ENCODE assay signal across 25 cellular contexts in genomic region chr4:111556861-111557260, GRCh38.
DNase-seq lines count a peak whose midpoint lies in the region; ATAC-seq and TF ChIP-seq lines count a peak whose summit lies in the region.
"Had no signal": no experiment of that assay in that cellular context is flagged by ENCODE, and none has a peak within 500 bp of the region (broad histone marks: within the 10 kb centered on the region; RNA-seq: fewer than 3 reads in every experiment).

No MANE protein-coding gene starts in this region.

- H3K4me3 ChIP-seq in breast epithelium (no peak overlapping the region), RWPE2 (ENCODE audit: severe bottlenecking) (no peak overlapping the region), smooth muscle cell (no peak overlapping the region), mesendoderm (ENCODE audit: low read length) (no peak overlapping the region)
- H3K4me3 ChIP-seq: GM23338, K562, MG63, Peyer's patch, SK-N-MC had no signal

- H3K36me3 Mint-ChIP-seq in MCF 10A (ENCODE audit: insufficient read depth, unreplicated experiment), result peaks cover 6% of the 10 kb centered on the region

- POLR2A ChIA-PET in MCF 10A (lab: Yijun Ruan, JAX), result interaction anchor here (0.6 kb wide), 1 partner anchor 16 kb away, joined by 3 read pairs; no protein-coding TSS in a partner anchor

- H3K79me2 ChIP-seq in smooth muscle cell (ENCODE audit: low read depth) (no peaks in the 10 kb centered on the region), mesendoderm (ENCODE audit: control insufficient read depth, insufficient read depth, low read length) (no peaks in the 10 kb centered on the region)

- H3K4me2 ChIP-seq in smooth muscle cell (no peak overlapping the region), mesendoderm (ENCODE audit: low read length) (no peak overlapping the region)
- H3K4me2 ChIP-seq: GM23338 had no signal

- H3K9ac ChIP-seq in smooth muscle cell (ENCODE audit: low read depth) (no peak overlapping the region), mesendoderm (ENCODE audit: low read length) (no peak overlapping the region)

- H2AFZ ChIP-seq in smooth muscle cell (ENCODE audit: low read depth), result peak overlapping the region; percentile 20

- H3K9me3 ChIP-seq in breast epithelium (no peaks in the 10 kb centered on the region), RWPE2 (ENCODE audit: severe bottlenecking) (no peaks in the 10 kb centered on the region), smooth muscle cell (replicated peaks; ENCODE audit: low read depth) (peaks cover 3% of the 10 kb centered on the region)
- H3K9me3 ChIP-seq: MG63, Peyer's patch had no signal

- H3K18ac ChIP-seq in mesendoderm (ENCODE audit: low read length), result no peak overlapping the region

- H3K4me1 ChIP-seq in breast epithelium (no peaks in the 10 kb centered on the region), RWPE2 (ENCODE audit: insufficient read depth, poor library complexity, severe bottlenecking) (peaks cover 18% of the 10 kb centered on the region), smooth muscle cell (ENCODE audit: low read depth) (no peaks in the 10 kb centered on the region), mesendoderm (ENCODE audit: control insufficient read depth, low read depth, low read length) (no peaks in the 10 kb centered on the region)
- H3K4me1 ChIP-seq: Peyer's patch had no signal

- peaks cover 4% of the 10 kb centered on the region for H3K4me1 Mint-ChIP-seq in MCF 10A (ENCODE audit: insufficient read depth, unreplicated experiment)
- H3K4me1 Mint-ChIP-seq: GM23338, H9 had no signal

- no peak overlapping the region for H4K8ac ChIP-seq in mesendoderm (ENCODE audit: low read depth, low read length)

- H2BK120ac ChIP-seq in mesendoderm (ENCODE audit: low read depth, low read length), result no peak overlapping the region

- H3K4ac ChIP-seq in mesendoderm (ENCODE audit: low read depth, low read length), result no peak overlapping the region

- DNase-seq in MCF 10A (ENCODE audit: unreplicated experiment), result peak; percentile 49
- DNase-seq in breast epithelium (ENCODE audit: low spot score in 2 of 2), result no peak
- no peak for DNase-seq in RWPE2 (ENCODE audit: low spot score)
- peak; percentile 14 for DNase-seq in fibroblast of gingiva (ENCODE audit: low read depth)
- DNase-seq in smooth muscle cell (lab: John Stamatoyannopoulos, UW; ENCODE audit: unreplicated experiment), result no peak
- no peak for DNase-seq in globus pallidus (ENCODE audit: low spot score)
- DNase-seq in SW480 (ENCODE audit: low spot score), result no peak
- DNase-seq in mesendoderm, result no peak
- DNase-seq: ACHN, Calu3, DND-41, H9, MG63, NCI-H1105 treated with DMSO at 0.1 percent for 48 hours, NCI-H146, NCI-H2029, NCI-H446, NCI-H524 treated with DMSO at 0.1 percent for 48 hours, NCI-H82, Peyer's patch, SIG-M5 had no signal

- H3K27ac Mint-ChIP-seq in MCF 10A (ENCODE audit: low read depth, unreplicated experiment), result no peak overlapping the region
- H3K27ac Mint-ChIP-seq: GM23338, H9 had no signal

- BruUV-seq in MCF 10A (replicated peaks; lab: Mats Ljungman, UMichigan), result no TSS peak

- no peak overlapping the region for H3K27ac ChIP-seq in breast epithelium
- peak overlapping the region; percentile 40 for H3K27ac ChIP-seq in RWPE2 (ENCODE audit: poor library complexity, severe bottlenecking)
- H3K27ac ChIP-seq in smooth muscle cell (ENCODE audit: low read depth), result no peak overlapping the region
- H3K27ac ChIP-seq in mesendoderm (ENCODE audit: low read depth, low read length), result no peak overlapping the region
- H3K27ac ChIP-seq: 22Rv1, Peyer's patch, SK-N-MC had no signal

- H3K9me3 Mint-ChIP-seq in MCF 10A (ENCODE audit: unreplicated experiment), result no peaks in the 10 kb centered on the region

- intact Hi-C loops in MCF 10A (cut with micrococcal nuclease), result no loop called here
- intact Hi-C loops in breast epithelium (cut with DNase I; ENCODE audit: low total_unique reads), result no loop called here

- H2AK5ac ChIP-seq in mesendoderm (ENCODE audit: low read length), result no peak overlapping the region

- H3K79me1 ChIP-seq in mesendoderm (ENCODE audit: low read length), result no peaks in the 10 kb centered on the region

- H3K36me3 ChIP-seq in breast epithelium, result no peaks in the 10 kb centered on the region
- no peaks in the 10 kb centered on the region for H3K36me3 ChIP-seq in RWPE2 (ENCODE audit: low read depth)
- H3K36me3 ChIP-seq in smooth muscle cell (ENCODE audit: low read depth), result no peaks in the 10 kb centered on the region
- H3K36me3 ChIP-seq in mesendoderm (ENCODE audit: control insufficient read depth, insufficient read depth, low read length), result no peaks in the 10 kb centered on the region
- H3K36me3 ChIP-seq: MG63, Peyer's patch had no signal

- no peak overlapping the region for H4K5ac ChIP-seq in mesendoderm (ENCODE audit: low read length)

- H4K20me1 ChIP-seq in smooth muscle cell (ENCODE audit: low read depth), result no peaks in the 10 kb centered on the region

- no peak for TF ChIP-seq POLR2A in breast epithelium (IDR thresholded peaks at IDR 0.05)

- TF ChIP-seq CTCF in MCF 10A (IDR thresholded peaks at IDR 0.05; ENCODE audit: unreplicated experiment) (no peak), breast epithelium (IDR thresholded peaks at IDR 0.05) (no peak), RWPE2 (IDR thresholded peaks at IDR 0.05; ENCODE audit: poor library complexity, severe bottlenecking) (no peak), smooth muscle cell (IDR thresholded peaks at IDR 0.05; ENCODE audit: borderline replicate concordance, insufficient read depth, poor library complexity, severe bottlenecking) (no peak)

- H3K23ac ChIP-seq in mesendoderm (ENCODE audit: low read length), result no peak overlapping the region

- ATAC-seq in RWPE2 (ENCODE audit: low read depth), result peak; percentile 45; the same call in 1 of the 3 replicates
- ATAC-seq: GM23338, K562 had no signal

- H3K27me3 ChIP-seq in breast epithelium (no peaks in the 10 kb centered on the region), RWPE2 (ENCODE audit: insufficient read depth, poor library complexity, severe bottlenecking) (no peaks in the 10 kb centered on the region), smooth muscle cell (ENCODE audit: low read depth) (no peaks in the 10 kb centered on the region), mesendoderm (ENCODE audit: insufficient read depth, low read length, poor library complexity) (no peaks in the 10 kb centered on the region)
- H3K27me3 ChIP-seq: MG63, Peyer's patch had no signal

- H2BK5ac ChIP-seq in mesendoderm (ENCODE audit: low read length), result no peak overlapping the region

- no peak overlapping the region for H3K56ac ChIP-seq in mesendoderm (ENCODE audit: low read length)

- no peaks in the 10 kb centered on the region for H3K27me3 Mint-ChIP-seq in MCF 10A (ENCODE audit: insufficient read depth, unreplicated experiment)

- CTCF ChIA-PET in MCF 10A (lab: Yijun Ruan, JAX), result interaction anchor here (0.6 kb wide), 1 partner anchor 812 kb away, joined by 3 read pairs; no protein-coding TSS in a partner anchor

- WGBS in smooth muscle cell (ENCODE audit: low lambda C conversion rate), result 91% methylated on average over 1 of the region's 1 CpG
- WGBS in mesendoderm (ENCODE audit: extremely low coverage, insufficient coverage, low lambda C conversion rate), result no CpG with 5 or more reads among the region's 1 CpG

- H2BK15ac ChIP-seq in mesendoderm (replicated peaks; ENCODE audit: low read depth), result no peak overlapping the region

- no peak overlapping the region for H3K4me3 Mint-ChIP-seq in MCF 10A (ENCODE audit: unreplicated experiment)
- H3K4me3 Mint-ChIP-seq: GM23338, H9 had no signal

- no peaks in the 10 kb centered on the region for H3F3A ChIP-seq in smooth muscle cell (ENCODE audit: low read depth)

Comparison
In these comparisons a context has a peak if more than half of its experiments do, and no peak if none do; other contexts are left out.
1. DNase-seq: peak in MCF 10A (single experiment) and fibroblast of gingiva (single experiment); none in breast epithelium (0 of 2), RWPE2 (single experiment), smooth muscle cell (single experiment), globus pallidus (single experiment), SW480 (single experiment) and mesendoderm (single experiment).